1 cellular context compared by ENCODE assay signal in genomic region chr11:31817621-31818493, GRCh38.
TF ChIP-seq lines count a peak whose summit lies in the region.

No MANE protein-coding gene starts in this region.

TF ChIP-seq in HEK293, 187 proteins besides CTCF, POLR2A, EP300 and RAD21 (continued from another document):
- no peak for TF ChIP-seq PATZ1 (tag by site-specific recombination; IDR thresholded peaks at IDR 0.05)
- no peak for TF ChIP-seq ZNF274 (IDR thresholded peaks at IDR 0.05; ENCODE audit: low read length)
- no peak for TF ChIP-seq ZNF274 (tag by site-specific recombination; IDR thresholded peaks at IDR 0.05; ENCODE audit: borderline replicate concordance)
- no peak for TF ChIP-seq ZNF175 (tag by site-specific recombination; IDR thresholded peaks at IDR 0.05)
- no peak for TF ChIP-seq ZNF792 (tag by site-specific recombination; IDR thresholded peaks at IDR 0.05)
- TF ChIP-seq ZNF571 (tag by site-specific recombination; IDR thresholded peaks at IDR 0.05): no peak
- TF ChIP-seq GFI1B (tag by site-specific recombination; IDR thresholded peaks at IDR 0.05): no peak
